Comparison of ENCODE assay signal across 17 cellular contexts in the genomic region with DNA sequence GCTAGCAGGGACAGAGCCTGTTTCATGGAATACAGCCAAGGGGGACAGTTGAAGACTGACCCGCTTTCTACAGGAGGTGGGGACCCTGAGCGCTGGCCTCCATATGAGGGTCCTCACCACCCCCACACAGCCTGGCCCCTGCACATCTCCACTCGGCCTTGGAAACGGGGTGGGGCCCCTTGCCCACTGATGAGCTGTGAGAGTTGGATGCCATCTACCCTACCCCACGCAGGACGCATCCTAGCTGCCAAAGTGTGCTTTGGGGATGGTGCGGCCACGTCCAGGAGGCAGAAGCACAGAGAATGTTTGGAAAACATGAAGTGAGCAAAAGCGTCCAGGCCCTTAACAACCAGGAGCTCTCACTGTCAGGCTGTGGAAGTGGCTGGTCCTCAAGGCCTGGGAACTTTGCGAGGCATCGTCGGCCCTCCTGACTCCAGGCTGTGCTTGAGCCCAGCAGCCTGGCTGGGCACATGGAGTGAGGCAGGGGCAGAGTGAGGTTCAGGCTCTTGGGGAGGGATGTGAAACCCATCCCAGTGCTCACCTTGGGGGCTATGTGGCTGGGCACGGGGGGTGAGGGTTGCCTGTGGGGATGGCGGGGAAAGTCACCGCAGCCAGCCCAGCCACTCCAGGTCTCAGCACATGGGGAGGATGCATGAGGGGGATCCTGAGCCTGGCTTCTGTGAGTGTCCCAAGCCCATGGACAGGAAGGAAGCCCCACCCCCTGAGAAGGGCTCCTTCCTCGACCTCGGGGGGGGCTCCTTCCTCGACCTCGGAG. TPM values are rescaled to one million over a fixed set of nuclear protein-coding genes. Genes with fewer than 3 reads are reported as not detected.
DNase-seq lines count a peak whose midpoint lies in the region; ATAC-seq and TF ChIP-seq lines count a peak whose summit lies in the region.
"Had no signal": no experiment of that assay in that cellular context is flagged by ENCODE, and none has a peak within 500 bp of the region (broad histone marks: within the 10 kb centered on the region; RNA-seq: fewer than 3 reads in every experiment).

No MANE protein-coding gene starts in this region.

- DNase-seq in right cardiac atrium (peak in 2 of 3 donors; percentile 37 to 46), left ventricle myocardium superior (no peak), ascending aorta (ENCODE audit: low spot score in 2 of 2) (peak in 1 of 2 donors; percentile 61), osteoblast (ENCODE audit: insufficient read length, low spot score, missing footprints) (peak; percentile 56), upper lobe of right lung (peak; percentile 45), SW 1271 (lab: John Stamatoyannopoulos, UW) (no peak)
- no peak for DNase-seq in activated CD4-positive, alpha-beta T cell treated with anti-CD3 and anti-CD28 coated beads, Interleukin-2, amount 50 U/mL, for 48 hours
- DNase-seq: CD4-positive, CD25-positive, alpha-beta regulatory T cell; EL; H9; Kasumi-1; NCI-H1105; NCI-H1694; NCI-H510A treated with DMSO at 0.1 percent for 48 hours; NCI-H82 had no signal

- no peaks in the 10 kb centered on the region for H3K36me3 ChIP-seq in ascending aorta
- H3K36me3 ChIP-seq in osteoblast (ENCODE audit: insufficient read depth, low read length), result no peaks in the 10 kb centered on the region
- no peaks in the 10 kb centered on the region for H3K36me3 ChIP-seq in upper lobe of right lung

- H3K9me3 ChIP-seq in right cardiac atrium (ENCODE audit: control insufficient read depth, low read length), result no peaks in the 10 kb centered on the region
- no peaks in the 10 kb centered on the region for H3K9me3 ChIP-seq in ascending aorta
- H3K9me3 ChIP-seq in osteoblast (ENCODE audit: low read depth, low read length), result no peaks in the 10 kb centered on the region
- H3K9me3 ChIP-seq in upper lobe of right lung, result no peaks in the 10 kb centered on the region

- H3K27ac ChIP-seq in right cardiac atrium (ENCODE audit: low read length) (no peak overlapping the region), ascending aorta (peak overlapping the region; percentile 18 to 44), osteoblast (ENCODE audit: low read depth, low read length) (no peak overlapping the region), upper lobe of right lung (no peak overlapping the region)

- H3K4me1 ChIP-seq in right cardiac atrium (ENCODE audit: control insufficient read depth, insufficient read depth, low read length), result no peaks in the 10 kb centered on the region
- H3K4me1 ChIP-seq in ascending aorta, result peaks cover 0 to 3% of the 10 kb centered on the region in 2 donors
- H3K4me1 ChIP-seq in osteoblast (ENCODE audit: insufficient read depth, low read length), result no peaks in the 10 kb centered on the region
- H3K4me1 ChIP-seq in upper lobe of right lung, result no peaks in the 10 kb centered on the region

- no peak overlapping the region for H2AFZ ChIP-seq in osteoblast (ENCODE audit: low read length)

- ATAC-seq in right cardiac atrium (no peak), left ventricle myocardium superior (no peak), upper lobe of right lung (no peak)

- TF ChIP-seq CTCF in ascending aorta (IDR thresholded peaks at IDR 0.05), result no peak
- no peak for TF ChIP-seq CTCF in osteoblast (IDR thresholded peaks at IDR 0.05; ENCODE audit: extremely low read depth, low read depth, low read length)
- no peak for TF ChIP-seq CTCF in upper lobe of right lung (IDR thresholded peaks at IDR 0.05)

- H3K27me3 ChIP-seq in right cardiac atrium (ENCODE audit: control insufficient read depth, insufficient read depth), result no peaks in the 10 kb centered on the region
- H3K27me3 ChIP-seq in ascending aorta, result no peaks in the 10 kb centered on the region
- peaks cover 4% of the 10 kb centered on the region for H3K27me3 ChIP-seq in osteoblast (ENCODE audit: insufficient read depth, low read length)
- H3K27me3 ChIP-seq in upper lobe of right lung, result peaks cover 4% of the 10 kb centered on the region

- intact Hi-C loops in right cardiac atrium (cut with DNase I) (no loop called here), left ventricle myocardium superior (cut with micrococcal nuclease) (no loop called here), ascending aorta (cut with DNase I) (no loop called here), upper lobe of right lung (cut with DNase I) (no loop called here)

- no peak overlapping the region for H3K4me3 ChIP-seq in right cardiac atrium (ENCODE audit: low read length)
- H3K4me3 ChIP-seq in ascending aorta, result no peak overlapping the region
- no peak overlapping the region for H3K4me3 ChIP-seq in osteoblast (ENCODE audit: insufficient read depth, low read length)
- no peak overlapping the region for H3K4me3 ChIP-seq in upper lobe of right lung

- no peak overlapping the region for H3K4me2 ChIP-seq in osteoblast (ENCODE audit: insufficient read depth, low read length)

- H3K79me2 ChIP-seq in osteoblast (ENCODE audit: insufficient read depth, low read length), result no peaks in the 10 kb centered on the region

- no peaks in the 10 kb centered on the region for H4K20me1 ChIP-seq in osteoblast (ENCODE audit: insufficient read depth, low read length)

- 57% methylated on average over 19 of the region's 19 CpGs for WGBS in right cardiac atrium

RNA-seq across cellular contexts. Expression of gene ACTRT2, which starts 14.8 kb away (rescaled TPM):
- total RNA-seq in right cardiac atrium (not detected), left ventricle myocardium superior (not detected), ascending aorta (not detected), osteoblast (not detected in 2 replicates), upper lobe of right lung (not detected)
- polyA plus RNA-seq in right cardiac atrium, result not detected
- total RNA-seq: CD4-positive, CD25-positive, alpha-beta regulatory T cell; H9; HT1080 had no signal
- polyA plus RNA-seq: CD4-positive, CD25-positive, alpha-beta regulatory T cell; IgD-negative memory B cell had no signal

RNA-seq across cellular contexts. Expression of gene PRDM16, which starts 32.9 kb away (rescaled TPM):
- total RNA-seq in right cardiac atrium (1 to 10 TPM; 1.1 to 2.9 (median 1.8) TPM), left ventricle myocardium superior (17.7 TPM), ascending aorta (84.2 TPM), osteoblast (6.5 and 8.3 TPM in 2 replicates), upper lobe of right lung (21.0 TPM)
- polyA plus RNA-seq in right cardiac atrium, result 1.9 TPM
- total RNA-seq: HT1080 had no signal
- polyA plus RNA-seq: CD4-positive, CD25-positive, alpha-beta regulatory T cell; IgD-negative memory B cell had no signal

Comparison
In these comparisons a context has a peak if more than half of its experiments do, and no peak if none do; other contexts are left out.
1. DNase-seq: peak in right cardiac atrium (2 of 3), osteoblast (single experiment) and upper lobe of right lung (single experiment); none in left ventricle myocardium superior (single experiment), activated CD4-positive, alpha-beta T cell treated with anti-CD3 and anti-CD28 coated beads, Interleukin-2, amount 50 U/mL, for 48 hours (0 of 2) and SW 1271 (0 of 2).
2. H3K27ac ChIP-seq: peak in ascending aorta (2 of 2); none in right cardiac atrium (single experiment), osteoblast (single experiment) and upper lobe of right lung (single experiment).